Comparison of ENCODE assay signal across 25 cellular contexts in the genomic region with DNA sequence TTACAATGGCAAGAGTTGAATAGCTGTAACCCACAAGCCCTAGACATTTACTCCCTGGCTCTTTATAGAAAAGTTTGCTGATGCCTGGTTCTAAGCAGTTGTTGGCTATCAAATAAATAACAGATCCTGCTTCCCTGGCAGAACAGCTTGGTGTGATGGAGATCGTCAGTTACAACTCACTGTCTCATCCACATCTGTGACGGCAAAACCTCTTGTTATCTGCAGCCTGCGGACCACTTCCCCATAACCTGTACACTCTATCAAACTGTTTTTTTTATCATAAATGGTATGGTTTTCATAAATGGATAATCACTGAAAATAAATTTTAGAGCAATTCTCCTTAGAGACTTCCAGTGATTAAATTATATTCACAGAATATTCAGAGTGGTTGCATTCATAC.
"Had no signal": no experiment of that assay in that cellular context is flagged by ENCODE, and none has a peak within 500 bp of the region (broad histone marks: within the 10 kb centered on the region; RNA-seq: fewer than 3 reads in every experiment).

No MANE protein-coding gene starts in this region.

- DNase-seq: activated CD4-positive, alpha-beta T cell treated with anti-CD3 and anti-CD28 coated beads for 4 hours; activated CD8-positive, alpha-beta memory T cell treated with anti-CD3 and anti-CD28 coated beads, Interleukin-2, amount 50 U/mL, for 4 hours; activated CD8-positive, alpha-beta T cell treated with anti-CD3 and anti-CD28 coated beads for 36 hours; activated gamma-delta T cell treated with Interleukin-2 at 50 U/mL for 16 hours; activated naive CD4-positive, alpha-beta T cell treated with anti-CD3 and anti-CD28 coated beads, Interleukin-2, amount 10 ng/mL, durations not matched to agents 7 days and 5 days; activated naive CD8-positive, alpha-beta T cell treated with anti-CD3 and anti-CD28 coated beads, Interleukin-2, amount 10 ng/mL, durations not matched to agents 7 days and 5 days; activated T-cell treated with anti-CD3 and anti-CD28 coated beads, Interleukin-2, amount 50 U/mL, for 72 hours; adrenal gland; anterior cingulate cortex; caudate nucleus; MG63; MV-4-11; NCI-H1092 treated with DMSO at 0.1 percent for 48 hours; NCI-H1694; NCI-H2107; NCI-H2171 treated with DMSO at 0.1 percent for 48 hours; NCI-H226; NCI-H526 treated with DMSO at 0.1 percent for 48 hours; NCI-H82; SIG-M5; T-helper 17 cell; T-helper 9 cell had no signal

- H3K9me3 ChIP-seq: adrenal gland, MG63 had no signal

- FAIRE-seq: HepG2, TTC549 had no signal

- ATAC-seq: activated CD4-positive, CD25-positive, alpha-beta regulatory T cell treated with anti-CD3 and anti-CD28 coated beads, Interleukin-2, amount 50 U/mL, for 24 hours; activated CD8-positive, alpha-beta T cell treated with anti-CD3 and anti-CD28 coated beads for 36 hours; activated T-cell treated with anti-CD3 and anti-CD28 coated beads, Interleukin-2, amount 50 U/mL, for 72 hours; HepG2; T-helper 17 cell had no signal

- H3K27me3 ChIP-seq: adrenal gland, MG63 had no signal

- H3K4me3 ChIP-seq: adrenal gland, MG63 had no signal

- H3K36me3 ChIP-seq: MG63 had no signal
